In genomic region chr4:148749403-148749802, GRCh38 we compare ENCODE assay signal across 21 cellular contexts.
"Had no signal": no experiment of that assay in that cellular context is flagged by ENCODE, and none has a peak within 500 bp of the region (broad histone marks: within the 10 kb centered on the region; RNA-seq: fewer than 3 reads in every experiment).

No MANE protein-coding gene starts in this region.

- H3K4me1 ChIP-seq: colonic mucosa, right atrium auricular region, thyroid gland had no signal

- DNase-seq: activated B cell treated with CpG ODN at 0.5 μM for 24 hours; activated CD4-positive, alpha-beta memory T cell treated with anti-CD3 and anti-CD28 coated beads for 36 hours; activated CD4-positive, alpha-beta T cell treated with anti-CD3 and anti-CD28 coated beads for 4 hours; activated naive CD4-positive, alpha-beta T cell treated with Interleukin-2 at 50 U/mL for 16 hours; activated naive CD8-positive, alpha-beta T cell treated with anti-CD3 and anti-CD28 coated beads, Interleukin-2, amount 10 ng/mL, durations not matched to agents 7 days and 5 days; activated T-cell treated with anti-CD3 and anti-CD28 coated beads for 4 hours; colonic mucosa; esophagus squamous epithelium; naive B cell; stimulated activated CD4-positive, alpha-beta T cell treated with anti-CD3 and anti-CD28 coated beads, Interleukin-12 subunit alpha, Interleukin-12 subunit beta, amount 100 ng/mL, for 4 hours; stimulated activated CD4-positive, alpha-beta T cell treated with anti-CD3 and anti-CD28 coated beads, Interleukin-1b, Interleukin-23, amount 100 ng/mL, for 48 hours; stimulated activated CD8-positive, alpha-beta memory T cell treated with anti-CD3 and anti-CD28 coated beads, Interleukin-4, amount 100 ng/mL, for 48 hours; stimulated activated naive CD4-positive, alpha-beta T cell had no signal

- H3K9me3 ChIP-seq: colonic mucosa, esophagus squamous epithelium, right atrium auricular region, thyroid gland had no signal

- H3K27ac ChIP-seq: colonic mucosa, esophagus squamous epithelium, right atrium auricular region, thyroid gland had no signal

- H3K27me3 Mint-ChIP-seq: activated B cell treated with CpG ODN at 0.5 μM for 24 hours; activated CD4-positive, alpha-beta memory T cell treated with anti-CD3 and anti-CD28 coated beads for 36 hours; activated naive CD8-positive, alpha-beta T cell treated with anti-CD3 and anti-CD28 coated beads, Interleukin-2, amount 10 ng/mL, durations not matched to agents 7 days and 5 days; brain; central memory CD8-positive, alpha-beta T cell; naive B cell; progenitor cell of endocrine pancreas had no signal

- H3K4me1 Mint-ChIP-seq: activated B cell treated with CpG ODN at 0.5 μM for 24 hours; activated naive CD8-positive, alpha-beta T cell treated with anti-CD3 and anti-CD28 coated beads, Interleukin-2, amount 10 ng/mL, durations not matched to agents 7 days and 5 days; brain; central memory CD8-positive, alpha-beta T cell had no signal

- H3K36me3 Mint-ChIP-seq: activated CD4-positive, alpha-beta memory T cell treated with anti-CD3 and anti-CD28 coated beads for 36 hours; activated naive CD8-positive, alpha-beta T cell treated with anti-CD3 and anti-CD28 coated beads, Interleukin-2, amount 10 ng/mL, durations not matched to agents 7 days and 5 days; brain; naive B cell had no signal

- ATAC-seq: left lobe of liver had no signal

- H3K36me3 ChIP-seq: colonic mucosa, esophagus squamous epithelium, right atrium auricular region, thyroid gland had no signal

- H3K4me3 Mint-ChIP-seq: activated B cell treated with CpG ODN at 0.5 μM for 24 hours; activated CD4-positive, alpha-beta memory T cell treated with anti-CD3 and anti-CD28 coated beads for 36 hours; activated naive CD8-positive, alpha-beta T cell treated with anti-CD3 and anti-CD28 coated beads, Interleukin-2, amount 10 ng/mL, durations not matched to agents 7 days and 5 days; brain; central memory CD8-positive, alpha-beta T cell; neural crest cell; T-helper 2 cell treated with Interferon-gamma antibody and Interleukin-4, amounts not matched to agents 5 μg/mL and 100 μg/mL, for 36 hours had no signal

- H3K27me3 ChIP-seq: colonic mucosa, esophagus squamous epithelium, right atrium auricular region, thyroid gland had no signal

- H3K9me3 Mint-ChIP-seq: activated B cell treated with CpG ODN at 0.5 μM for 24 hours; activated CD4-positive, alpha-beta memory T cell treated with anti-CD3 and anti-CD28 coated beads for 36 hours; activated naive CD8-positive, alpha-beta T cell treated with anti-CD3 and anti-CD28 coated beads, Interleukin-2, amount 10 ng/mL, durations not matched to agents 7 days and 5 days; central memory CD8-positive, alpha-beta T cell; neural crest cell had no signal

- H3K4me3 ChIP-seq: colonic mucosa, esophagus squamous epithelium, right atrium auricular region, thyroid gland had no signal
